11 cellular contexts compared by ENCODE assay signal in the genomic region with DNA sequence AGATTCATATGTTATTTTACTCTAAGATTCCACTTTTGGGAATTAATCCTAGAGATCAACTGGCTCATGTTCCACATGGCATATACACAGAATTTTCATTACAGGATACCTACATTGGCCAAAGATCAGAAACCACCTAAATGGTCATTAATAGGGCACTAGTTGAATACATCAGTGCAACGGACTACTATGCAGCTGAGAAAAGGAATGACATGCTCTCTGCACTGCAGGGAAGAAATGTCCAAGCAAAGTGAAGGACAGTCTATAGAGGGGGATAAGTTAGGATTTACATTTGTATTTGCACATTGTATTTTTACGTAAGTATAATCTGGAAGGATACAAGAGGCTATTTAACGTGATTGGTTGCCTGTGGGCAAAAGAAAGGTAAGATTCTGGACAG.
"Had no signal": no experiment of that assay in that cellular context is flagged by ENCODE, and none has a peak within 500 bp of the region (broad histone marks: within the 10 kb centered on the region; RNA-seq: fewer than 3 reads in every experiment).

No MANE protein-coding gene starts in this region.

- H3K27ac ChIP-seq: HL-60, KMS-11 had no signal

- H2AFZ ChIP-seq: GM23338 had no signal

- H3K9me3 Mint-ChIP-seq: HFFc6 had no signal

- H3K27ac Mint-ChIP-seq: GM23338, H9, HFFc6 had no signal

- H3K9ac ChIP-seq: KMS-11 had no signal

- DNase-seq: H9, HCEC 1CT, HFFc6, IMR-90, KBM-7 had no signal

- H3K4me2 ChIP-seq: GM23338, KMS-11 had no signal

- H3K4me3 Mint-ChIP-seq: GM23338, H9, HFFc6 had no signal

- FAIRE-seq: H1, H54, HepG2 had no signal

- ATAC-seq: GM23338, HepG2 had no signal

- H3K4me3 ChIP-seq: GM23338 had no signal
